8 cellular contexts compared by ENCODE assay signal in genomic region chr9:112443200-112443599, GRCh38. TPM values are rescaled to one million over a fixed set of nuclear protein-coding genes. Genes with fewer than 3 reads are reported as not detected.
DNase-seq lines count a peak whose midpoint lies in the region; ATAC-seq, FAIRE-seq and TF ChIP-seq lines count a peak whose summit lies in the region.

No MANE protein-coding gene starts in this region.

- no peak overlapping the region for H3K4me3 Mint-ChIP-seq in chondrocyte (ENCODE audit: unreplicated experiment)

- H3K4me1 Mint-ChIP-seq in chondrocyte (ENCODE audit: low read depth): peaks cover 21% of the 10 kb centered on the region

- no peaks in the 10 kb centered on the region for H3K9me3 Mint-ChIP-seq in chondrocyte (ENCODE audit: low read depth)

- H3K27ac Mint-ChIP-seq in chondrocyte (ENCODE audit: unreplicated experiment): no peak overlapping the region

- H3K4me3 ChIP-seq in pancreas (no peak overlapping the region), ascending aorta (no peak overlapping the region)

- no peaks in the 10 kb centered on the region for H3K27me3 ChIP-seq in pancreas
- H3K27me3 ChIP-seq in ascending aorta: no peaks in the 10 kb centered on the region

- ATAC-seq in pancreas: peak in 2 of 4 donors; percentile 41 to 49
- ATAC-seq in GM18909 (IDR thresholded peaks at IDR 0.05; ENCODE audit: poor library complexity, unreplicated experiment): no peak
- no peak for ATAC-seq in GM19455 (IDR thresholded peaks at IDR 0.05; ENCODE audit: unreplicated experiment)

- H3K27ac ChIP-seq in pancreas (no peak overlapping the region), ascending aorta (no peak overlapping the region)

- H3K4me1 ChIP-seq in pancreas (no peaks in the 10 kb centered on the region), ascending aorta (peaks cover 0 to 13% of the 10 kb centered on the region in 2 donors)

- H3K36me3 ChIP-seq in pancreas (no peaks in the 10 kb centered on the region), ascending aorta (peaks cover 0 to 9% of the 10 kb centered on the region in 2 donors)

- peak; percentile 12 for DNase-seq in activated gamma-delta T cell treated with Interleukin-2 at 50 U/mL for 16 hours
- DNase-seq in activated gamma-delta T cell (lab: John Stamatoyannopoulos, UW): no peak
- DNase-seq in NCI-H82 treated with DMSO at 0.1 percent for 48 hours (lab: John Stamatoyannopoulos, UW; ENCODE audit: unreplicated experiment): peak; percentile 34
- DNase-seq in chondrocyte (ENCODE audit: low spot score): no peak
- peak in 1 of 6 donors; percentile 13 for DNase-seq in pancreas
- DNase-seq in ascending aorta (ENCODE audit: low spot score in 2 of 2): no peak

- TF ChIP-seq CTCF in chondrocyte (IDR thresholded peaks at IDR 0.05) (peak; percentile 76), pancreas (IDR thresholded peaks at IDR 0.05) (peak in 3 of 4 donors; percentile 8 to 26 (median 21)), ascending aorta (IDR thresholded peaks at IDR 0.05) (peak in 1 of 3 experiments; percentile 36)

- FAIRE-seq in pancreas (lab: Jason Lieb, UNC): no peak

- H3K9me3 ChIP-seq in pancreas (no peaks in the 10 kb centered on the region), ascending aorta (no peaks in the 10 kb centered on the region)

- H3K27me3 Mint-ChIP-seq in chondrocyte (ENCODE audit: low read depth): no peaks in the 10 kb centered on the region

- peaks cover 16% of the 10 kb centered on the region for H3K36me3 Mint-ChIP-seq in chondrocyte (ENCODE audit: low read depth)

- intact Hi-C loops in pancreas (cut with DNase I) (no loop called here), ascending aorta (cut with DNase I) (no loop called here)

RNA-seq across cellular contexts. Expression of gene KIAA1958, which starts 43.4 kb away (rescaled TPM):
- total RNA-seq in chondrocyte (3.1 to 4.4 TPM (median 3.8 TPM) in 3 replicates), pancreas (10 to 100 TPM in 1 of 6 donors, 1 to 10 TPM in 5; 3.5 to 11.8 (median 6.2) TPM), ascending aorta (2.0 TPM)
- polyA plus RNA-seq in pancreas: 1 to 10 TPM; 1.4 to 1.7 TPM

Comparison
In these comparisons a context has a peak if more than half of its experiments do, and no peak if none do; other contexts are left out.
1. DNase-seq: peak in activated gamma-delta T cell treated with Interleukin-2 at 50 U/mL for 16 hours (single experiment) and NCI-H82 treated with DMSO at 0.1 percent for 48 hours (single experiment); none in activated gamma-delta T cell (single experiment), chondrocyte (single experiment) and ascending aorta (0 of 2).